ENCODE assay signal across 16 cellular contexts in genomic region chr9:95497772-95498171, GRCh38. TPM values are rescaled to one million over a fixed set of nuclear protein-coding genes. Genes with fewer than 3 reads are reported as not detected.
DNase-seq lines count a peak whose midpoint lies in the region; ATAC-seq and TF ChIP-seq lines count a peak whose summit lies in the region.
"Had no signal": no experiment of that assay in that cellular context is flagged by ENCODE, and none has a peak within 500 bp of the region (broad histone marks: within the 10 kb centered on the region; RNA-seq: fewer than 3 reads in every experiment).

No MANE protein-coding gene starts in this region.

- peaks cover 9% of the 10 kb centered on the region for H3K27me3 Mint-ChIP-seq in endothelial cell (ENCODE audit: unreplicated experiment)
- H3K27me3 Mint-ChIP-seq in natural killer cell (ENCODE audit: low read depth in 2 of 2), result peaks cover 0 to 16% of the 10 kb centered on the region in 2 donors
- no peaks in the 10 kb centered on the region for H3K27me3 Mint-ChIP-seq in activated T-helper 17 cell treated with anti-CD3 and anti-CD28 coated beads, Interleukin-2, amount 50 U/mL, for 72 hours
- H3K27me3 Mint-ChIP-seq in activated CD8-positive, alpha-beta T cell treated with anti-CD3 and anti-CD28 coated beads for 36 hours, result peaks cover 5% of the 10 kb centered on the region

- TF ChIP-seq CTCF in endothelial cell (IDR thresholded peaks at IDR 0.05; ENCODE audit: unreplicated experiment) (no peak), natural killer cell (IDR thresholded peaks at IDR 0.05) (no peak)
- no peak for TF ChIP-seq CTCF in activated CD8-positive, alpha-beta T cell treated with anti-CD3 and anti-CD28 coated beads for 36 hours (IDR thresholded peaks at IDR 0.05)

- DNase-seq in DMS 273 (lab: John Stamatoyannopoulos, UW; ENCODE audit: unreplicated experiment) (peak; percentile 13), DMS 273 treated with DMSO at 0.1 percent for 48 hours (lab: John Stamatoyannopoulos, UW) (no peak), endothelial cell (ENCODE audit: low spot score) (no peak), natural killer cell (no peak), ureter (ENCODE audit: low spot score) (no peak), DMS53 treated with DMSO at 0.1 percent for 48 hours (lab: John Stamatoyannopoulos, UW; ENCODE audit: unreplicated experiment) (no peak)
- no peak for DNase-seq in activated CD8-positive, alpha-beta T cell treated with anti-CD3 and anti-CD28 coated beads for 36 hours
- DNase-seq: activated CD8-positive, alpha-beta T cell treated with anti-CD3 and anti-CD28 coated beads, Interleukin-2, amount 10 ng/mL, durations not matched to agents 7 days and 5 days; erythroblast; H7; left lung; NCI-H1930; NCI-H510A treated with DMSO at 0.1 percent for 48 hours; retina had no signal

- H3K4me3 Mint-ChIP-seq in endothelial cell (ENCODE audit: unreplicated experiment), result peak overlapping the region; percentile 19
- peak overlapping the region; percentile 40 for H3K4me3 Mint-ChIP-seq in natural killer cell
- H3K4me3 Mint-ChIP-seq in activated T-helper 17 cell treated with anti-CD3 and anti-CD28 coated beads, Interleukin-2, amount 50 U/mL, for 72 hours, result no peak overlapping the region
- H3K4me3 Mint-ChIP-seq in activated CD8-positive, alpha-beta T cell treated with anti-CD3 and anti-CD28 coated beads for 36 hours, result no peak overlapping the region
- H3K4me3 Mint-ChIP-seq: activated CD8-positive, alpha-beta T cell treated with anti-CD3 and anti-CD28 coated beads, Interleukin-2, amount 10 ng/mL, durations not matched to agents 7 days and 5 days; dendritic cell treated with granulocyte-macrophage colony-stimulating factor and Interleukin-4, amounts not matched to agents 40 ng/mL and 50 ng/mL, for 4 days had no signal

- H3K27ac Mint-ChIP-seq in endothelial cell (ENCODE audit: unreplicated experiment), result peak overlapping the region; percentile 84
- peak overlapping the region; percentile 17 to 41 for H3K27ac Mint-ChIP-seq in natural killer cell
- H3K27ac Mint-ChIP-seq in activated T-helper 17 cell treated with anti-CD3 and anti-CD28 coated beads, Interleukin-2, amount 50 U/mL, for 72 hours, result no peak overlapping the region
- H3K27ac Mint-ChIP-seq in activated CD8-positive, alpha-beta T cell treated with anti-CD3 and anti-CD28 coated beads for 36 hours, result no peak overlapping the region
- H3K27ac Mint-ChIP-seq: activated CD8-positive, alpha-beta T cell treated with anti-CD3 and anti-CD28 coated beads, Interleukin-2, amount 10 ng/mL, durations not matched to agents 7 days and 5 days; dendritic cell treated with granulocyte-macrophage colony-stimulating factor and Interleukin-4, amounts not matched to agents 40 ng/mL and 50 ng/mL, for 4 days had no signal

- H3K9me3 Mint-ChIP-seq in endothelial cell (ENCODE audit: unreplicated experiment), result no peaks in the 10 kb centered on the region
- no peaks in the 10 kb centered on the region for H3K9me3 Mint-ChIP-seq in natural killer cell
- no peaks in the 10 kb centered on the region for H3K9me3 Mint-ChIP-seq in activated T-helper 17 cell treated with anti-CD3 and anti-CD28 coated beads, Interleukin-2, amount 50 U/mL, for 72 hours
- H3K9me3 Mint-ChIP-seq in activated CD8-positive, alpha-beta T cell treated with anti-CD3 and anti-CD28 coated beads for 36 hours, result no peaks in the 10 kb centered on the region
- H3K9me3 Mint-ChIP-seq: dendritic cell treated with granulocyte-macrophage colony-stimulating factor and Interleukin-4, amounts not matched to agents 40 ng/mL and 50 ng/mL, for 4 days had no signal

- no peak for ATAC-seq in natural killer cell
- ATAC-seq in activated T-helper 17 cell treated with anti-CD3 and anti-CD28 coated beads, Interleukin-2, amount 50 U/mL, for 72 hours (replicated peaks), result no peak
- ATAC-seq in activated CD8-positive, alpha-beta T cell treated with anti-CD3 and anti-CD28 coated beads for 36 hours, result no peak
- ATAC-seq: activated CD8-positive, alpha-beta T cell treated with anti-CD3 and anti-CD28 coated beads, Interleukin-2, amount 10 ng/mL, durations not matched to agents 7 days and 5 days; left lung had no signal

- H3K4me1 Mint-ChIP-seq in endothelial cell (ENCODE audit: unreplicated experiment) (peaks cover 42% of the 10 kb centered on the region), natural killer cell (peaks cover 67% of the 10 kb centered on the region in 2 donors)
- H3K4me1 Mint-ChIP-seq in activated T-helper 17 cell treated with anti-CD3 and anti-CD28 coated beads, Interleukin-2, amount 50 U/mL, for 72 hours, result peaks cover 10% of the 10 kb centered on the region
- H3K4me1 Mint-ChIP-seq in activated CD8-positive, alpha-beta T cell treated with anti-CD3 and anti-CD28 coated beads for 36 hours (ENCODE audit: low read depth), result peaks cover 61% of the 10 kb centered on the region

- peaks cover 11% of the 10 kb centered on the region for H3K36me3 Mint-ChIP-seq in endothelial cell (ENCODE audit: low read depth, unreplicated experiment)
- no peaks in the 10 kb centered on the region for H3K36me3 Mint-ChIP-seq in natural killer cell
- H3K36me3 Mint-ChIP-seq in activated T-helper 17 cell treated with anti-CD3 and anti-CD28 coated beads, Interleukin-2, amount 50 U/mL, for 72 hours (ENCODE audit: low read depth), result no peaks in the 10 kb centered on the region
- H3K36me3 Mint-ChIP-seq in activated CD8-positive, alpha-beta T cell treated with anti-CD3 and anti-CD28 coated beads for 36 hours (ENCODE audit: low read depth), result no peaks in the 10 kb centered on the region

- intact Hi-C loops in natural killer cell (cut with micrococcal nuclease), result loop anchor here (10.0 kb wide), 1 partner anchor 717 kb away; no protein-coding TSS in a partner anchor
- intact Hi-C loops in activated CD8-positive, alpha-beta T cell treated with anti-CD3 and anti-CD28 coated beads for 36 hours (cut with micrococcal nuclease), result no loop called here

- POLR2A ChIA-PET in activated CD8-positive, alpha-beta T cell treated with anti-CD3 and anti-CD28 coated beads for 36 hours (lab: Charles Lee), result interaction anchor here (0.5 kb wide), 1 partner anchor 840 kb away, joined by 3 read pairs; no protein-coding TSS in a partner anchor

- CTCF ChIA-PET in activated CD8-positive, alpha-beta T cell treated with anti-CD3 and anti-CD28 coated beads for 36 hours (lab: Charles Lee), result interaction anchor here (1.0 to 1.1 kb wide), 2 partner anchors 34 to 35 kb away, joined by 3 read pairs; no protein-coding TSS in a partner anchor

RNA-seq across cellular contexts. Expression of gene PTCH1, which starts 19.0 kb away (rescaled TPM):
- total RNA-seq in endothelial cell (ENCODE audit: unreplicated experiment) (24.1 TPM), natural killer cell (100 to 1,000 TPM in 1 of 3 donors, 10 to 100 TPM in 2; 60.9 to 127 (median 82.1) TPM), ureter (81.0 TPM)
- 1 to 10 TPM; 2.0 to 8.6 TPM for total RNA-seq in activated T-helper 17 cell treated with anti-CD3 and anti-CD28 coated beads, Interleukin-2, amount 50 U/mL, for 72 hours
- 1 to 10 TPM; 5.4 to 7.3 TPM for total RNA-seq in activated CD8-positive, alpha-beta T cell treated with anti-CD3 and anti-CD28 coated beads for 36 hours

Comparison
In these comparisons a context has a peak if more than half of its experiments do, and no peak if none do; other contexts are left out.
1. H3K27ac Mint-ChIP-seq: peak in endothelial cell (single experiment) and natural killer cell (2 of 2); none in activated T-helper 17 cell treated with anti-CD3 and anti-CD28 coated beads, Interleukin-2, amount 50 U/mL, for 72 hours (single experiment) and activated CD8-positive, alpha-beta T cell treated with anti-CD3 and anti-CD28 coated beads for 36 hours (single experiment).
2. H3K4me3 Mint-ChIP-seq: peak in endothelial cell (single experiment) and natural killer cell (single experiment); none in activated T-helper 17 cell treated with anti-CD3 and anti-CD28 coated beads, Interleukin-2, amount 50 U/mL, for 72 hours (single experiment) and activated CD8-positive, alpha-beta T cell treated with anti-CD3 and anti-CD28 coated beads for 36 hours (single experiment).